Comparison of ENCODE assay signal across 1 cellular context in the genomic region with DNA sequence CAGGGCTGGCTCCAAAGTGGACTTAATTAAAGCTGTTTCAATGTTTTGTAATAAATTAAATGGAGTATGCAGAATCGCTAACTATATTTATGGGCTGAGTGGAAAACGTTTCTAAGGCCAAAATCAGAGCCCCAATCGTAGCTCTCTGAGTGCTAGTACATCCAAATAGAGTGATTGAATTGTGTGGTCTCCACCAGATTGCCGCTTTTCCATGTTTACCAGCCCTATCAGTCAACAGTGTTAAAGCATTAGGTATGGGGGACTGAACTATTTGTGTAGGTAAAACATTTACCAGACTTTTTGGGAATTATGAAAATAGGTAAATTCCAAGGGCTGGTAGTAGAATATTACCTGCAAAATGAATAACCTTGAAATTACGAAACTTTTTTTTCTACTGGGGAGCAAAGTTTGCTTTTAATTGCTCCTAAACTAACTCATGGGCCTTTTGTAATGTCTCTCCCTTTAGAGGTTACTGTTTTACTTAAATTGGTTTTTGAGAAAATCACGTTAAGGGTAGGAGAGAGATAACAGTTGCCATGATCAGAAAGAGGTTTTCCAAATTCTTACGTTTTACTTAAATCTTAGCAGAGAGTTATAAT.
TF ChIP-seq lines count a peak whose summit lies in the region.

No MANE protein-coding gene starts in this region.

TF ChIP-seq in HepG2, 621 proteins besides CTCF, POLR2A, EP300 and RAD21 (continued from another document):
- TF ChIP-seq HNF1A (IDR thresholded peaks at IDR 0.05; ENCODE audit: low read depth) (peak; percentile 39; the same call in 1 of the 2 replicates), HNF1A (CRISPR knock-in tag; IDR thresholded peaks at IDR 0.05; ENCODE audit: borderline replicate concordance) (0 out of 2 replicates have a peak, but pooled peaks have one; percentile 1), HNRNPK (IDR thresholded peaks at IDR 0.05; ENCODE audit: low read depth, low read length, poor library complexity, severe bottlenecking) (no peak), FOXJ3 (CRISPR knock-in tag; IDR thresholded peaks at IDR 0.05; ENCODE audit: borderline replicate concordance) (peak; percentile 30; the same call in 1 of the 2 replicates), FOXP4 (CRISPR knock-in tag; IDR thresholded peaks at IDR 0.05) (peak; percentile 30; the same call in 1 of the 2 replicates)
TF ChIP-seq in HepG2: peak in this region for 7.
